ENCODE assay signal across 18 cellular contexts in the genomic region with DNA sequence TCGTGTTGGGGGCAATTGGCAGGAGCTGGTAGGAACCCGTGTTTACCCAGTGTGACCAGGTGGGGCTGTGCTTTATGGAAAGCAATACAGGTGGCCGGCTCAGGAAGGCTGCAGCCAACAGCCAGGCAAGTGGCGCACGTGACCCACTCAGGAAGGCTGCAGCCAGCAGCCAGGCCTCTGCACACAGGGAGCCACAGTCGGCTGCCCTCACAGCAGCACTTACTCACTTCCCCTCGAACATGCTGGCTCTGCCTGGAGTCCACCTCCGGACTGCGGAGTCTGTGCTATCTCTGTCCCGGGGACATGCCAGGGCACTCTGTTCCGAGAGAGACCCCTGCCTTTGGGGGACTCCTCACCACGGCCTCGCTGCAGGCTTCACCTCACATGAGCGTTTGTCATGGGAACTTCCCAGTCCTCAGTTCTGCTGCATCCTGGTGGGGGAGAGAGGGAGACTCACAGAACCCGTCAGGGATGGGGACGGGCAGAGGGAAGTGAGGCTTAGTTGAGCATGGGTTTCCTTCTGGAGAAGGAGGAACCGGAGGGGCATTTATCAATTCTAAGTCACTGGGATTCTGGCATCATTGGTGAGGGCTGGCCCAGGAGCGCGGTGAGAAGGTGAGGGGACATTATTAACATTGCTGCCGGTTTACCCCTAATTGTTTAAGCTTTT.
DNase-seq lines count a peak whose midpoint lies in the region; ATAC-seq and TF ChIP-seq lines count a peak whose summit lies in the region.
"Had no signal": no experiment of that assay in that cellular context is flagged by ENCODE, and none has a peak within 500 bp of the region (broad histone marks: within the 10 kb centered on the region; RNA-seq: fewer than 3 reads in every experiment).

No MANE protein-coding gene starts in this region.

- H3K9me3 Mint-ChIP-seq in activated CD4-positive, alpha-beta T cell treated with anti-CD3 and anti-CD28 coated beads, Interleukin-2, amount 10 ng/mL, durations not matched to agents 24 days and 14 days: no peaks in the 10 kb centered on the region
- H3K9me3 Mint-ChIP-seq: activated T-helper 17 cell treated with anti-CD3 and anti-CD28 coated beads, Interleukin-2, amount 50 U/mL, for 72 hours had no signal

- ATAC-seq in left colon (peak; percentile 94), GM18873 (IDR thresholded peaks at IDR 0.05; ENCODE audit: low FRiP score, unreplicated experiment) (no peak), HG02623 (IDR thresholded peaks at IDR 0.05; ENCODE audit: unreplicated experiment) (no peak)
- ATAC-seq: activated T-helper 17 cell treated with anti-CD3 and anti-CD28 coated beads, Interleukin-2, amount 50 U/mL, for 72 hours; left cardiac atrium had no signal

- H3K36me3 ChIP-seq in Peyer's patch: no peaks in the 10 kb centered on the region
- H3K36me3 ChIP-seq: ascending aorta, neutrophil had no signal

- no peak overlapping the region for H3K4me3 ChIP-seq in Peyer's patch
- H3K4me3 ChIP-seq: ascending aorta, testis had no signal

- no peaks in the 10 kb centered on the region for H3K27me3 ChIP-seq in Peyer's patch
- H3K27me3 ChIP-seq: ascending aorta, testis had no signal

- peak in 1 of 6 experiments; percentile 4 for TF ChIP-seq CTCF in Peyer's patch (IDR thresholded peaks at IDR 0.05)

- H3K4me1 ChIP-seq in Peyer's patch: peaks cover 0 to 8% (median 0%) of the 10 kb centered on the region in 4 donors
- H3K4me1 ChIP-seq: ascending aorta, testis had no signal

- intact Hi-C loops in activated CD4-positive, alpha-beta T cell treated with anti-CD3 and anti-CD28 coated beads, Interleukin-2, amount 10 ng/mL, durations not matched to agents 24 days and 14 days (cut with micrococcal nuclease): no loop called here
- intact Hi-C loops in left colon (cut with DNase I, micrococcal nuclease): no loop called here

- no peak overlapping the region for H3K4me3 Mint-ChIP-seq in activated CD4-positive, alpha-beta T cell treated with anti-CD3 and anti-CD28 coated beads, Interleukin-2, amount 10 ng/mL, durations not matched to agents 24 days and 14 days
- H3K4me3 Mint-ChIP-seq: activated T-helper 17 cell treated with anti-CD3 and anti-CD28 coated beads, Interleukin-2, amount 50 U/mL, for 72 hours had no signal

- no peaks in the 10 kb centered on the region for H3K4me1 Mint-ChIP-seq in activated CD4-positive, alpha-beta T cell treated with anti-CD3 and anti-CD28 coated beads, Interleukin-2, amount 10 ng/mL, durations not matched to agents 24 days and 14 days
- H3K4me1 Mint-ChIP-seq: activated T-helper 17 cell treated with anti-CD3 and anti-CD28 coated beads, Interleukin-2, amount 50 U/mL, for 72 hours had no signal

- no peak for TF ChIP-seq POLR2A in Peyer's patch (IDR thresholded peaks at IDR 0.05)

- H3K9me3 ChIP-seq in Peyer's patch: no peaks in the 10 kb centered on the region
- H3K9me3 ChIP-seq: ascending aorta, Caco-2, neutrophil, testis had no signal

- peak; percentile 39 for DNase-seq in activated CD4-positive, alpha-beta T cell treated with anti-CD3 and anti-CD28 coated beads, Interleukin-2, amount 10 ng/mL, durations not matched to agents 24 days and 14 days
- DNase-seq in activated CD4-positive, alpha-beta T cell treated with anti-CD3 and anti-CD28 coated beads, Interleukin-2, amount 50 U/mL, for 4 hours: no peak
- DNase-seq in Peyer's patch (peak in 2 of 3 donors; percentile 62 to 70), left colon (peak; percentile 77 to 78), ureter (ENCODE audit: low spot score) (peak; percentile 32)
- DNase-seq in activated naive CD4-positive, alpha-beta T cell treated with anti-CD3 and anti-CD28 coated beads, Interleukin-2, amount 50 U/mL, for 16 hours: no peak
- DNase-seq: 8988T; effector memory CD4-positive, alpha-beta T cell; left cardiac atrium; OCI-M1; T-helper 1 cell; testis had no signal

- H3K27ac ChIP-seq in Peyer's patch: no peak overlapping the region
- H3K27ac ChIP-seq: ascending aorta, neutrophil, testis had no signal

- no peak overlapping the region for H3K27ac Mint-ChIP-seq in activated CD4-positive, alpha-beta T cell treated with anti-CD3 and anti-CD28 coated beads, Interleukin-2, amount 10 ng/mL, durations not matched to agents 24 days and 14 days
- H3K27ac Mint-ChIP-seq: activated T-helper 17 cell treated with anti-CD3 and anti-CD28 coated beads, Interleukin-2, amount 50 U/mL, for 72 hours had no signal

- peaks cover 2% of the 10 kb centered on the region for H3K27me3 Mint-ChIP-seq in activated CD4-positive, alpha-beta T cell treated with anti-CD3 and anti-CD28 coated beads, Interleukin-2, amount 10 ng/mL, durations not matched to agents 24 days and 14 days

- no peaks in the 10 kb centered on the region for H3K36me3 Mint-ChIP-seq in activated CD4-positive, alpha-beta T cell treated with anti-CD3 and anti-CD28 coated beads, Interleukin-2, amount 10 ng/mL, durations not matched to agents 24 days and 14 days (ENCODE audit: low read depth)

Comparison
In these comparisons a context has a peak if more than half of its experiments do, and no peak if none do; other contexts are left out.
1. DNase-seq: peak in activated CD4-positive, alpha-beta T cell treated with anti-CD3 and anti-CD28 coated beads, Interleukin-2, amount 10 ng/mL, durations not matched to agents 24 days and 14 days (single experiment), Peyer's patch (2 of 3), left colon (2 of 2) and ureter (single experiment); none in activated CD4-positive, alpha-beta T cell treated with anti-CD3 and anti-CD28 coated beads, Interleukin-2, amount 50 U/mL, for 4 hours (0 of 2) and activated naive CD4-positive, alpha-beta T cell treated with anti-CD3 and anti-CD28 coated beads, Interleukin-2, amount 50 U/mL, for 16 hours (single experiment).